In the genomic region with DNA sequence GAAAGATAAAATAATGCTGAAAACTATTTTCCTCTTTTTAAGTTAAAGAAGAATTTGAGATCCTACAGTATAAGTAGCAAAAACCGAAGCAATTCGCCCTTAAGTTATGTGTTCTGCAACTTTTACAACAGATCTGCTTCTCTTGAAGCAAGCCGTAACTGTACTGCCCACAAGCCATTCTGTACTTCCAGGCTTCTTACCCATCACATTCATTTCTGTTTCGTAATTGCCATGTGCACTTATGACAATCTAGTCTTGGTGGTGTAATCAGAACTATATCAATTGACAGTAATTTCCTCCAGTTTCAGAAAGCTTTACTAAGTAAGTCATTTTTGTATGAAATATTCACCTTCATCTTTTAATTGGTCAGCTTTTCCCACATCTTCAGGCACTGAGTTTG, we compare ENCODE assay signal across 1 cellular context.
TF ChIP-seq lines count a peak whose summit lies in the region.

No MANE protein-coding gene starts in this region.

TF ChIP-seq in K562, 482 proteins besides CTCF, POLR2A, EP300 and RAD21 (continued from another document):
- no peak for TF ChIP-seq MLX (CRISPR knock-in tag; conservative IDR thresholded peaks at IDR 0.05)
